In genomic region chr1:236687273-236687672, GRCh38 we compare ENCODE assay signal across 12 cellular contexts. TPM values are rescaled to one million over a fixed set of nuclear protein-coding genes. Genes with fewer than 3 reads are reported as not detected.
DNase-seq lines count a peak whose midpoint lies in the region; ATAC-seq and TF ChIP-seq lines count a peak whose summit lies in the region.
"Had no signal": no experiment of that assay in that cellular context is flagged by ENCODE, and none has a peak within 500 bp of the region (broad histone marks: within the 10 kb centered on the region; RNA-seq: fewer than 3 reads in every experiment).

No MANE protein-coding gene starts in this region.

- H3K36me3 Mint-ChIP-seq in CD8-positive, alpha-beta T cell: no peaks in the 10 kb centered on the region
- peaks cover 2% of the 10 kb centered on the region for H3K36me3 Mint-ChIP-seq in IgD-negative memory B cell
- H3K36me3 Mint-ChIP-seq in neural crest cell (ENCODE audit: low read depth): peaks cover 4% of the 10 kb centered on the region

- no peak for TF ChIP-seq CTCF in CD8-positive, alpha-beta T cell (IDR thresholded peaks at IDR 0.05)
- TF ChIP-seq CTCF in fibroblast of lung (conservative IDR thresholded peaks at IDR 0.05 in 1 of 2, IDR thresholded peaks at IDR 0.05 in 1 of 2; ENCODE audit: low read depth in 1 of 2, low read length in 2 of 2) (no peak), neural crest cell (conservative IDR thresholded peaks at IDR 0.05) (no peak)

- peaks cover 12% of the 10 kb centered on the region for H3K4me1 ChIP-seq in CD8-positive, alpha-beta T cell (ENCODE audit: insufficient read depth, low read length)
- peaks cover 5% of the 10 kb centered on the region for H3K4me1 ChIP-seq in fibroblast of lung (ENCODE audit: control insufficient read depth, extremely low read depth, insufficient read depth, low read length)

- DNase-seq in CD8-positive, alpha-beta T cell: no peak
- DNase-seq in fibroblast of lung (ENCODE audit: low read depth in 2 of 2) (no peak), neural crest cell (ENCODE audit: low read depth, low spot score) (no peak), NOMO-1 (lab: John Stamatoyannopoulos, UW; ENCODE audit: unreplicated experiment in 2 of 2) (no peak)
- DNase-seq: activated gamma-delta T cell, DND-41, NCI-H1092, T1000 had no signal

- no peak overlapping the region for H3K27ac ChIP-seq in CD8-positive, alpha-beta T cell (ENCODE audit: low read depth, low read length)
- no peak overlapping the region for H3K27ac ChIP-seq in fibroblast of lung (ENCODE audit: insufficient read depth, low read length)

- CTCF ChIA-PET in CD8-positive, alpha-beta T cell (lab: Charles Lee): interaction anchor here (0.6 kb wide), 1 partner anchor 51 kb away, joined by 3 read pairs; no protein-coding TSS in a partner anchor

- H3K27ac Mint-ChIP-seq in CD8-positive, alpha-beta T cell: peak overlapping the region; percentile 13
- H3K27ac Mint-ChIP-seq in IgD-negative memory B cell (no peak overlapping the region), neural crest cell (ENCODE audit: unreplicated experiment) (peak overlapping the region; percentile 37)

- no peaks in the 10 kb centered on the region for H3K9me3 ChIP-seq in CD8-positive, alpha-beta T cell (ENCODE audit: low read length)
- H3K9me3 ChIP-seq in fibroblast of lung (ENCODE audit: control insufficient read depth, insufficient read depth, low read depth, low read length): no peaks in the 10 kb centered on the region

- H3K27me3 Mint-ChIP-seq in CD8-positive, alpha-beta T cell (ENCODE audit: low read depth): peaks cover 50% of the 10 kb centered on the region
- H3K27me3 Mint-ChIP-seq in IgD-negative memory B cell (peaks cover 38% of the 10 kb centered on the region), neural crest cell (ENCODE audit: low read depth) (peaks cover 72% of the 10 kb centered on the region)

- H3K4me3 Mint-ChIP-seq in CD8-positive, alpha-beta T cell: peak overlapping the region; percentile 70
- H3K4me3 Mint-ChIP-seq in IgD-negative memory B cell: peak overlapping the region; percentile 25 to 82 (median 34)
- H3K4me3 Mint-ChIP-seq in neural crest cell: peak overlapping the region; percentile 75

- peak overlapping the region; percentile 47 for H3K4me3 ChIP-seq in CD8-positive, alpha-beta T cell (ENCODE audit: low read depth, low read length)
- H3K4me3 ChIP-seq in fibroblast of lung (replicated peaks in 1 of 4; ENCODE audit: control extremely low read depth in 1 of 4, insufficient read depth in 1 of 4, low read depth in 3 of 4, low read length in 4 of 4): peak overlapping the region in 2 of 4 experiments; percentile 29 to 46

- H3K36me3 ChIP-seq in CD8-positive, alpha-beta T cell (ENCODE audit: insufficient read depth, low read length): no peaks in the 10 kb centered on the region
- no peaks in the 10 kb centered on the region for H3K36me3 ChIP-seq in fibroblast of lung (ENCODE audit: control insufficient read depth, insufficient read depth, low read length)

- peaks cover 15% of the 10 kb centered on the region for H3K4me1 Mint-ChIP-seq in CD8-positive, alpha-beta T cell (ENCODE audit: low read depth)
- H3K4me1 Mint-ChIP-seq in IgD-negative memory B cell (peaks cover 3 to 17% (median 4%) of the 10 kb centered on the region in 3 donors), neural crest cell (peaks cover 14% of the 10 kb centered on the region)

- H3K9ac ChIP-seq in fibroblast of lung (ENCODE audit: insufficient read depth, low read length): no peak overlapping the region

- H2AFZ ChIP-seq in fibroblast of lung (ENCODE audit: low read length): no peak overlapping the region

- POLR2A ChIA-PET in CD8-positive, alpha-beta T cell (lab: Charles Lee): no interaction called here

- ATAC-seq in CD8-positive, alpha-beta T cell: no peak
- ATAC-seq in HG02588 (IDR thresholded peaks at IDR 0.05; ENCODE audit: unreplicated experiment) (no peak), HG02884 (IDR thresholded peaks at IDR 0.05; ENCODE audit: unreplicated experiment) (no peak), GM21381 (IDR thresholded peaks at IDR 0.05; ENCODE audit: unreplicated experiment) (no peak)

- H3K27me3 ChIP-seq in CD8-positive, alpha-beta T cell (ENCODE audit: insufficient read depth, low read length): peaks cover 4% of the 10 kb centered on the region
- no peaks in the 10 kb centered on the region for H3K27me3 ChIP-seq in fibroblast of lung (ENCODE audit: control insufficient read depth, insufficient read depth, low read length)

- H3K79me2 ChIP-seq in fibroblast of lung (ENCODE audit: control insufficient read depth, insufficient read depth, low read length): no peaks in the 10 kb centered on the region

- intact Hi-C loops in CD8-positive, alpha-beta T cell (cut with DNase I, micrococcal nuclease): no loop called here

- H3K4me2 ChIP-seq in fibroblast of lung (ENCODE audit: extremely low read depth, insufficient read depth, low read length): peak overlapping the region; percentile 99

- peaks cover 5% of the 10 kb centered on the region for H3K9me3 Mint-ChIP-seq in CD8-positive, alpha-beta T cell
- H3K9me3 Mint-ChIP-seq in IgD-negative memory B cell (peaks cover 0 to 6% (median 6%) of the 10 kb centered on the region in 3 donors), neural crest cell (peaks cover 6% of the 10 kb centered on the region)

- no peaks in the 10 kb centered on the region for H4K20me1 ChIP-seq in fibroblast of lung (ENCODE audit: control insufficient read depth, extremely low read depth, insufficient read depth, low read length)

RNA-seq across cellular contexts. Expression of gene ACTN2, which starts 1.0 kb away (rescaled TPM):
- not detected for total RNA-seq in CD8-positive, alpha-beta T cell
- polyA plus RNA-seq in IgD-negative memory B cell (not detected), fibroblast of lung (0.07 and 0.22 TPM in 2 replicates)
- total RNA-seq in fibroblast of lung (under 0.01 and 0.17 TPM in 2 replicates), neural crest cell (0.54 and 0.91 TPM in 2 replicates)
- 0.02 and 0.17 TPM in 2 replicates for polyA plus RNA-seq in fibroblast of lung (2012)
- not detected in 2 replicates for polyA minus RNA-seq in fibroblast of lung (ENCODE audit: low replicate concordance)

Comparison
In these comparisons a context has a peak if more than half of its experiments do, and no peak if none do; other contexts are left out.
1. H3K27ac Mint-ChIP-seq: peak in CD8-positive, alpha-beta T cell (single experiment) and neural crest cell (single experiment); none in IgD-negative memory B cell (0 of 3).
2. Peak in every context shown above with its lines, with median percentiles within 50 percentile points of each other: H3K4me3 Mint-ChIP-seq.